12 cellular contexts compared by ENCODE assay signal in the genomic region with DNA sequence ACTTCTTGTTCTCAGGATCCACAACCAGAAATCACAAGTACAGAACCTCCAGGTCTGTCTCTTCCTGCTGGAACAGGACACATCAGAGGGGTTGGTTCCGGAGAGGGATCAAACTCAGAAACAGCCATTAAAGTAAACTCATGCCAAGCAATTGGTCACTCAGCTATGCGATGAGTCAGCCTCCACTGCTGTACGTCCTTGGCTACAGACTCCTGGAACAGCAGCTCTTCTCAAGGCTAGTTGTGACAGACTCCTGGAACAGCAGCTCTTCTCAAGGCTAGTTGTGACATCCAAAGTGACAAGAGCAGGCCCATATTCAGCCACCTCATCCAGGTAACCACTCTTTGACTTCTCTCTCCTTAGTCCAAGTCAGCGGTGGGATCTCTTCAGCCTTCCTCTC. TPM values are rescaled to one million over a fixed set of nuclear protein-coding genes. Genes with fewer than 3 reads are reported as not detected.
DNase-seq lines count a peak whose midpoint lies in the region; ATAC-seq and TF ChIP-seq lines count a peak whose summit lies in the region.
"Had no signal": no experiment of that assay in that cellular context is flagged by ENCODE, and none has a peak within 500 bp of the region (broad histone marks: within the 10 kb centered on the region; RNA-seq: fewer than 3 reads in every experiment).

A gene with protein sequence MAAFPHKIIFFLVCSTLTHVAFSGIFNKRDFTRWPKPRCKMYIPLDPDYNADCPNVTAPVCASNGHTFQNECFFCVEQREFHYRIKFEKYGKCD (plus strand): TSS at position 239 of the 400 bp plus-strand sequence. CDS start 1,279 bp downstream, outside the sequence.

- H3K27me3 ChIP-seq in right atrium auricular region (no peaks in the 10 kb centered on the region), adrenal gland (no peaks in the 10 kb centered on the region), right cardiac atrium (ENCODE audit: control insufficient read depth, insufficient read depth) (no peaks in the 10 kb centered on the region)
- H3K27me3 ChIP-seq: tibial artery had no signal

- intact Hi-C loops in cardiac septum (cut with DNase I) (no loop called here), adrenal gland (cut with DNase I) (no loop called here), right cardiac atrium (cut with DNase I) (no loop called here)

- WGBS in adrenal gland, 4 donors: 40 to 58% (median 44%) methylated on average over 4 of the region's 4 CpGs
- 67% methylated on average over 4 of the region's 4 CpGs for WGBS in right cardiac atrium

- no peaks in the 10 kb centered on the region for H3K36me3 ChIP-seq in right atrium auricular region
- H3K36me3 ChIP-seq in adrenal gland (replicated peaks in 1 of 2): no peaks in the 10 kb centered on the region
- H3K36me3 ChIP-seq: tibial artery had no signal

- TF ChIP-seq CTCF in right atrium auricular region (IDR thresholded peaks at IDR 0.05) (no peak), adrenal gland (IDR thresholded peaks at IDR 0.05) (no peak)

- peak; percentile 75 to 81 for ATAC-seq in right cardiac atrium
- ATAC-seq in HG03378 (IDR thresholded peaks at IDR 0.05; ENCODE audit: unreplicated experiment): no peak
- no peak for ATAC-seq in HG02840 (IDR thresholded peaks at IDR 0.05; ENCODE audit: low FRiP score, unreplicated experiment)
- ATAC-seq: T-helper 17 cell had no signal

- CTCF ChIA-PET in HEK293T (lab: Yijun Ruan, JAX): no interaction called here

- peak; percentile 61 for DNase-seq in right atrium auricular region (ENCODE audit: low spot score)
- DNase-seq in cardiac septum (ENCODE audit: low spot score): no peak
- peak; percentile 79 to 94 (median 90) for DNase-seq in adrenal gland
- peak in 2 of 3 donors; percentile 32 to 35 for DNase-seq in right cardiac atrium
- DNase-seq in HEK293T (ENCODE audit: extremely low spot score): no peak
- no peak for DNase-seq in activated gamma-delta T cell (lab: John Stamatoyannopoulos, UW)
- DNase-seq: Karpas-422; stimulated activated CD4-positive, alpha-beta T cell treated with anti-CD3 and anti-CD28 coated beads, Interleukin-4, amount 100 ng/mL, for 1 hour; T-helper 17 cell had no signal

- TF ChIP-seq POLR2A in adrenal gland (IDR thresholded peaks at IDR 0.05): no peak

- POLR2A ChIA-PET in HEK293T (lab: Yijun Ruan, JAX): no interaction called here

- no peaks in the 10 kb centered on the region for H3K4me1 ChIP-seq in right atrium auricular region
- H3K4me1 ChIP-seq in adrenal gland (replicated peaks in 1 of 2): peaks cover 0 to 6% of the 10 kb centered on the region in 2 donors
- no peaks in the 10 kb centered on the region for H3K4me1 ChIP-seq in right cardiac atrium (ENCODE audit: control insufficient read depth, insufficient read depth, low read length)
- H3K4me1 ChIP-seq: tibial artery had no signal

- H3K27ac ChIP-seq in right atrium auricular region (no peak within 1 kb of the TSS), adrenal gland (peak within 1 kb of the TSS in 3 of 5 donors; percentile 8 to 77 (median 72)), right cardiac atrium (ENCODE audit: low read length) (no peak within 1 kb of the TSS)
- H3K27ac ChIP-seq: tibial artery had no signal

- H3K9me3 ChIP-seq in right atrium auricular region (peaks cover 0 to 8% of the 10 kb centered on the region in 2 donors), adrenal gland (replicated peaks in 1 of 3) (no peaks in the 10 kb centered on the region), right cardiac atrium (ENCODE audit: control insufficient read depth, low read length) (no peaks in the 10 kb centered on the region)

- H3K4me3 ChIP-seq in right atrium auricular region (no peak within 1 kb of the TSS), adrenal gland (no peak within 1 kb of the TSS), right cardiac atrium (ENCODE audit: low read length) (no peak within 1 kb of the TSS)
- H3K4me3 ChIP-seq: tibial artery had no signal

TF ChIP-seq in HEK293T, 16 proteins besides CTCF, POLR2A, EP300 and RAD21:
- TF ChIP-seq NFRKB (IDR thresholded peaks at IDR 0.05) (no peak), TARDBP (IDR thresholded peaks at IDR 0.05) (no peak)
TF ChIP-seq in HEK293T: peak in this region for 0.

RNA-seq across cellular contexts. Expression of the gene that starts here (rescaled TPM):
- total RNA-seq in right atrium auricular region (not detected), cardiac septum (not detected), adrenal gland (1 to 10 TPM in 4 of 8 donors, under 1 TPM in 1, not detected in 3; 0.46 to 3.2 (median 1.7) TPM), right cardiac atrium (not detected)
- polyA plus RNA-seq in adrenal gland (1 to 10 TPM; 2.1 to 6.1 (median 5.7) TPM), right cardiac atrium (0.72 TPM)
- total RNA-seq: T-helper 17 cell had no signal

Comparison
In these comparisons a context has a peak if more than half of its experiments do, and no peak if none do; other contexts are left out.
1. Peak in DNase-seq in right atrium auricular region; RNA of the gene not detected or under 1 TPM.
2. Peak in DNase-seq and ATAC-seq in right cardiac atrium; RNA of the gene not detected or under 1 TPM.
3. DNase-seq: peak in adrenal gland (7 of 7); none in cardiac septum (single experiment), HEK293T (single experiment) and activated gamma-delta T cell (single experiment).
4. H3K27ac ChIP-seq: peak in adrenal gland (3 of 5); none in right atrium auricular region (0 of 2) and right cardiac atrium (single experiment).